21 cellular contexts compared by ENCODE assay signal in the genomic region with DNA sequence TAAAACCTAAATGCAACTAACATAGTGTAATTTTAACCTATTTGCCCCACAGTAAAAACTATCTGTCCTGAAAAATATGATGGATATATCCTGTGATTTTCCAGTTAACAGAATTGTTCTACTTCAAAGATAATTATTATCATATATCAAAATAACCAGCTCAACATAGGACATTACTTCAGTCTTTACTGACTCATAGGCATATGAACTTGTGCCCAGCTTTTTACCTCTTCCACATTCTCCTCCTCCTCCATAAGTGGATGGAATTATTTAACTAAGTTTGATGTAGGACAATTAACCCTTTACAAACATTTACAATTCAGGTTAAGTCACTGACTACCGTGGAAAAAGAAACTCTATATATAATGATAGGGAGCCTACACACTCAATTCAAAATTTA.
"Had no signal": no experiment of that assay in that cellular context is flagged by ENCODE, and none has a peak within 500 bp of the region (broad histone marks: within the 10 kb centered on the region; RNA-seq: fewer than 3 reads in every experiment).

No MANE protein-coding gene starts in this region.

- H3K4me3 Mint-ChIP-seq: activated CD4-positive, alpha-beta memory T cell treated with anti-CD3 and anti-CD28 coated beads for 36 hours; activated naive CD8-positive, alpha-beta T cell treated with anti-CD3 and anti-CD28 coated beads, Interleukin-2, amount 50 U/mL, for 24 hours; central memory CD8-positive, alpha-beta T cell; endodermal cell; memory B cell; stimulated activated naive CD8-positive, alpha-beta T cell treated with anti-CD3 and anti-CD28 coated beads, Interleukin-15, amount 100 ng/mL, for 72 hours had no signal

- DNase-seq: activated CD4-positive, alpha-beta memory T cell treated with anti-CD3 and anti-CD28 coated beads for 36 hours; activated CD4-positive, alpha-beta T cell treated with anti-CD3 and anti-CD28 coated beads for 48 hours; activated gamma-delta T cell; activated naive CD4-positive, alpha-beta T cell treated with anti-CD3 and anti-CD28 coated beads, Interleukin-2, amount 50 U/mL, for 16 hours; activated naive CD8-positive, alpha-beta T cell treated with anti-CD3 and anti-CD28 coated beads, Interleukin-2, amount 50 U/mL, for 24 hours; cortex of kidney; endodermal cell; foreskin melanocyte; glutamatergic neuron; hypothalamus; nucleus accumbens; right cardiac atrium; stimulated activated CD4-positive, alpha-beta T cell treated with anti-CD3 and anti-CD28 coated beads, Interleukin-12 subunit alpha, Interleukin-12 subunit beta, amount 100 ng/mL, for 4 hours; stimulated activated naive CD8-positive, alpha-beta T cell treated with anti-CD3 and anti-CD28 coated beads, Interleukin-15, amount 100 ng/mL, for 72 hours had no signal

- H3K27ac ChIP-seq: ascending aorta, epithelial cell of prostate, parathyroid adenoma, suprapubic skin, tibial nerve had no signal

- H2AFZ ChIP-seq: parathyroid adenoma had no signal

- H3K4me1 ChIP-seq: parathyroid adenoma, suprapubic skin had no signal

- H3K4me1 Mint-ChIP-seq: endodermal cell had no signal

- H3K4me3 ChIP-seq: ascending aorta, suprapubic skin, tibial nerve had no signal

- H3K9ac ChIP-seq: parathyroid adenoma had no signal

- H3K27ac Mint-ChIP-seq: activated CD4-positive, alpha-beta memory T cell treated with anti-CD3 and anti-CD28 coated beads for 36 hours; activated naive CD8-positive, alpha-beta T cell treated with anti-CD3 and anti-CD28 coated beads, Interleukin-2, amount 50 U/mL, for 24 hours; endodermal cell; memory B cell; stimulated activated naive CD8-positive, alpha-beta T cell treated with anti-CD3 and anti-CD28 coated beads, Interleukin-15, amount 100 ng/mL, for 72 hours had no signal

- H3K9me3 ChIP-seq: ascending aorta, suprapubic skin, tibial nerve had no signal

- H3K27me3 Mint-ChIP-seq: activated CD4-positive, alpha-beta memory T cell treated with anti-CD3 and anti-CD28 coated beads for 36 hours; activated naive CD8-positive, alpha-beta T cell treated with anti-CD3 and anti-CD28 coated beads, Interleukin-2, amount 50 U/mL, for 24 hours; central memory CD8-positive, alpha-beta T cell; memory B cell; stimulated activated naive CD8-positive, alpha-beta T cell treated with anti-CD3 and anti-CD28 coated beads, Interleukin-15, amount 100 ng/mL, for 72 hours had no signal

- H3K9me3 Mint-ChIP-seq: activated CD4-positive, alpha-beta memory T cell treated with anti-CD3 and anti-CD28 coated beads for 36 hours; activated naive CD8-positive, alpha-beta T cell treated with anti-CD3 and anti-CD28 coated beads, Interleukin-2, amount 50 U/mL, for 24 hours; central memory CD8-positive, alpha-beta T cell; endodermal cell; memory B cell; stimulated activated naive CD8-positive, alpha-beta T cell treated with anti-CD3 and anti-CD28 coated beads, Interleukin-15, amount 100 ng/mL, for 72 hours had no signal

- H3K27me3 ChIP-seq: ascending aorta, suprapubic skin, tibial nerve had no signal

- ATAC-seq: activated naive CD8-positive, alpha-beta T cell treated with anti-CD3 and anti-CD28 coated beads, Interleukin-2, amount 50 U/mL, for 24 hours; right cardiac atrium; stimulated activated naive CD8-positive, alpha-beta T cell treated with anti-CD3 and anti-CD28 coated beads, Interleukin-15, amount 100 ng/mL, for 72 hours had no signal

- H3K79me2 ChIP-seq: parathyroid adenoma had no signal
